Comparison of ENCODE assay signal across 20 cellular contexts in genomic region chr19:48370955-48371354, GRCh38. TPM values are rescaled to one million over a fixed set of nuclear protein-coding genes. Genes with fewer than 3 reads are reported as not detected.
DNase-seq lines count a peak whose midpoint lies in the region; TF ChIP-seq lines count a peak whose summit lies in the region.
"Had no signal": no experiment of that assay in that cellular context is flagged by ENCODE, and none has a peak within 500 bp of the region (broad histone marks: within the 10 kb centered on the region; RNA-seq: fewer than 3 reads in every experiment).

No MANE protein-coding gene starts in this region.

- H3K4me3 Mint-ChIP-seq in activated naive CD4-positive, alpha-beta T cell treated with anti-CD3 and anti-CD28 coated beads, Interleukin-2, amount 50 U/mL, for 24 hours: no peak overlapping the region
- peak overlapping the region in 1 of 5 experiments; percentile 33 for H3K4me3 Mint-ChIP-seq in brain
- no peak overlapping the region for H3K4me3 Mint-ChIP-seq in progenitor cell of endocrine pancreas (ENCODE audit: low read depth)
- H3K4me3 Mint-ChIP-seq: CD4-positive, alpha-beta memory T cell; H9; HFFc6 had no signal

- H3K4me1 Mint-ChIP-seq in activated naive CD4-positive, alpha-beta T cell treated with anti-CD3 and anti-CD28 coated beads, Interleukin-2, amount 50 U/mL, for 24 hours: no peaks in the 10 kb centered on the region
- H3K4me1 Mint-ChIP-seq in brain (peaks cover 30% of the 10 kb centered on the region), progenitor cell of endocrine pancreas (ENCODE audit: low read depth) (no peaks in the 10 kb centered on the region)
- H3K4me1 Mint-ChIP-seq: CD4-positive, alpha-beta memory T cell had no signal

- no peaks in the 10 kb centered on the region for H3K36me3 Mint-ChIP-seq in activated naive CD4-positive, alpha-beta T cell treated with anti-CD3 and anti-CD28 coated beads, Interleukin-2, amount 50 U/mL, for 24 hours
- H3K36me3 Mint-ChIP-seq in brain (no peaks in the 10 kb centered on the region), progenitor cell of endocrine pancreas (ENCODE audit: insufficient read depth) (no peaks in the 10 kb centered on the region)
- H3K36me3 Mint-ChIP-seq: CD4-positive, alpha-beta memory T cell had no signal

- no peak for DNase-seq in activated naive CD4-positive, alpha-beta T cell treated with Interleukin-2 at 50 U/mL for 16 hours
- DNase-seq in NCI-H69 (lab: John Stamatoyannopoulos, UW): peak; percentile 46
- no peak for DNase-seq in progenitor cell of endocrine pancreas (ENCODE audit: low spot score, unreplicated experiment)
- DNase-seq in hepatic stellate cell (ENCODE audit: low spot score): no peak
- DNase-seq in NOMO-1 treated with dmso at 0.1 percent for 144 hours (lab: John Stamatoyannopoulos, UW; ENCODE audit: unreplicated experiment): no peak
- DNase-seq in islet precursor cell: no peak
- DNase-seq: CD4-positive, alpha-beta memory T cell; EL; GM23248; H9; HFFc6; Kasumi-1; NCI-H187; NCI-H774; PC-3; SHP77 had no signal

- TF ChIP-seq CTCF in brain (conservative IDR thresholded peaks at IDR 0.05) (no peak), progenitor cell of endocrine pancreas (IDR thresholded peaks at IDR 0.05; ENCODE audit: unreplicated experiment) (no peak)

- H3K9me3 Mint-ChIP-seq in activated naive CD4-positive, alpha-beta T cell treated with anti-CD3 and anti-CD28 coated beads, Interleukin-2, amount 50 U/mL, for 24 hours: no peaks in the 10 kb centered on the region
- H3K9me3 Mint-ChIP-seq in brain: peaks cover 0 to 2% (median 0%) of the 10 kb centered on the region in 5 experiments
- no peaks in the 10 kb centered on the region for H3K9me3 Mint-ChIP-seq in progenitor cell of endocrine pancreas (ENCODE audit: low read depth)
- H3K9me3 Mint-ChIP-seq: CD4-positive, alpha-beta memory T cell; H9; HFFc6 had no signal

- no peaks in the 10 kb centered on the region for H3K27me3 Mint-ChIP-seq in activated naive CD4-positive, alpha-beta T cell treated with anti-CD3 and anti-CD28 coated beads, Interleukin-2, amount 50 U/mL, for 24 hours
- H3K27me3 Mint-ChIP-seq in brain (peaks cover 3% of the 10 kb centered on the region), progenitor cell of endocrine pancreas (no peaks in the 10 kb centered on the region)
- H3K27me3 Mint-ChIP-seq: CD4-positive, alpha-beta memory T cell had no signal

- H3K27ac Mint-ChIP-seq in activated naive CD4-positive, alpha-beta T cell treated with anti-CD3 and anti-CD28 coated beads, Interleukin-2, amount 50 U/mL, for 24 hours: peak overlapping the region; percentile 41
- H3K27ac Mint-ChIP-seq in brain: peak overlapping the region; percentile 41 to 77 (median 54)
- peak overlapping the region; percentile 43 for H3K27ac Mint-ChIP-seq in progenitor cell of endocrine pancreas
- H3K27ac Mint-ChIP-seq: CD4-positive, alpha-beta memory T cell; H9; HFFc6 had no signal

RNA-seq across cellular contexts. Expression of gene SYNGR4, which starts 6.8 kb away (rescaled TPM):
- polyA plus RNA-seq in brain (ENCODE audit: insufficient read depth, low read depth, low replicate concordance): 8.6 TPM
- not detected in 2 replicates for total RNA-seq in progenitor cell of endocrine pancreas
- total RNA-seq: CD4-positive, alpha-beta memory T cell; GM23248; HFFc6; MCF 10A; PC-3; RPMI7951 had no signal
- polyA plus RNA-seq: CD4-positive, alpha-beta memory T cell; GM23248 had no signal

RNA-seq across cellular contexts. Expression of gene TMEM143, which starts 7.2 kb away (rescaled TPM):
- 6.4 TPM for polyA plus RNA-seq in brain (ENCODE audit: insufficient read depth, low read depth, low replicate concordance)
- 9.5 and 10.3 TPM in 2 replicates for total RNA-seq in progenitor cell of endocrine pancreas

RNA-seq across cellular contexts. Expression of gene KDELR1, which starts 20.4 kb away (rescaled TPM):
- 216 TPM for polyA plus RNA-seq in brain (ENCODE audit: insufficient read depth, low read depth, low replicate concordance)
- 207 and 213 TPM in 2 replicates for total RNA-seq in progenitor cell of endocrine pancreas

RNA-seq across cellular contexts. Expression of gene GRIN2D, which starts 22.5 kb away (rescaled TPM):
- polyA plus RNA-seq in brain (ENCODE audit: insufficient read depth, low read depth, low replicate concordance): 2.1 TPM
- 0.22 and 0.34 TPM in 2 replicates for total RNA-seq in progenitor cell of endocrine pancreas
- polyA plus RNA-seq: CD4-positive, alpha-beta memory T cell had no signal

RNA-seq across cellular contexts. Expression of gene EMP3, which starts 45.6 kb away (rescaled TPM):
- polyA plus RNA-seq in brain (ENCODE audit: insufficient read depth, low read depth, low replicate concordance): 24.9 TPM
- 2.9 and 3.8 TPM in 2 replicates for total RNA-seq in progenitor cell of endocrine pancreas
